ENCODE assay signal across 36 cellular contexts in the genomic region with DNA sequence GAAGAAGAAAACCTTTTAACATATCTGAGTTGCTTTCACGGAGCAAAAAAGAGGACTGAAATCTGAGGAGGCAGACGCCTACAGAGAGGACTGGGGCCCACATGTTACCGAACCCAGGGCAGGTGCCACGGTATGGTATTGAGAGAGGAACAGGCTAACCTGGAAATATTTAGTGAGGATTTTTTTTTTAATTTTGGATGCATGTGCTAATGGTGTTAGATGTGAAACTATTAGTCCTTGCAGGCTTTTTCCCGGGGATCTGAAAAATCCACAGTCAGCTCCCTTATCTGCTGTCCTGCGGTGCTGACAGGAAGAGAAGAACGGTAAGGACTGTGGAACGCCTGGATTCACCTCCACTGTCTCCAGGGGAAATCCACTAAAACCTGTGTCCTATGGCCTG.
"Had no signal": no experiment of that assay in that cellular context is flagged by ENCODE, and none has a peak within 500 bp of the region (broad histone marks: within the 10 kb centered on the region; RNA-seq: fewer than 3 reads in every experiment).

No MANE protein-coding gene starts in this region.

- H3K4me1 Mint-ChIP-seq: activated naive CD4-positive, alpha-beta T cell treated with anti-CD3 and anti-CD28 coated beads, Interleukin-2, amount 10 ng/mL, durations not matched to agents 7 days and 5 days; activated naive CD8-positive, alpha-beta T cell treated with anti-CD3 and anti-CD28 coated beads, Interleukin-2, amount 50 U/mL, for 24 hours; brain had no signal

- H3K36me3 Mint-ChIP-seq: activated CD8-positive, alpha-beta memory T cell treated with anti-CD3 and anti-CD28 coated beads, Interleukin-2, amount 10 ng/mL, durations not matched to agents 7 days and 5 days; activated naive CD4-positive, alpha-beta T cell treated with anti-CD3 and anti-CD28 coated beads, Interleukin-2, amount 10 ng/mL, durations not matched to agents 7 days and 5 days; activated naive CD8-positive, alpha-beta T cell; brain had no signal

- H3K27ac ChIP-seq: KMS-11, PC-9, VCaP had no signal

- H3K4me3 Mint-ChIP-seq: activated B cell treated with CpG ODN at 0.5 μM for 24 hours; activated CD4-positive, alpha-beta memory T cell treated with anti-CD3 and anti-CD28 coated beads, Interleukin-2, amount 10 ng/mL, durations not matched to agents 7 days and 5 days; activated CD8-positive, alpha-beta memory T cell treated with anti-CD3 and anti-CD28 coated beads, Interleukin-2, amount 10 ng/mL, durations not matched to agents 7 days and 5 days; activated naive CD4-positive, alpha-beta T cell treated with anti-CD3 and anti-CD28 coated beads, Interleukin-2, amount 10 ng/mL, durations not matched to agents 7 days and 5 days; activated naive CD8-positive, alpha-beta T cell; activated naive CD8-positive, alpha-beta T cell treated with anti-CD3 and anti-CD28 coated beads, Interleukin-2, amount 50 U/mL, for 24 hours; brain had no signal

- H3K27me3 Mint-ChIP-seq: activated B cell treated with CpG ODN at 0.5 μM for 24 hours, brain had no signal

- DNase-seq: activated B cell treated with CpG ODN at 0.5 μM for 24 hours; activated CD4-positive, alpha-beta memory T cell treated with anti-CD3 and anti-CD28 coated beads, Interleukin-2, amount 10 ng/mL, durations not matched to agents 7 days and 5 days; activated CD4-positive, alpha-beta T cell treated with anti-CD3 and anti-CD28 coated beads for 4 hours; activated CD4-positive, alpha-beta T cell treated with anti-CD3 and anti-CD28 coated beads, Interleukin-2, amount 50 U/mL, for 1 hour; activated CD4-positive, CD25-positive, alpha-beta regulatory T cell treated with anti-CD3 and anti-CD28 coated beads, Interleukin-2, amount 50 U/mL, for 72 hours; activated CD8-positive, alpha-beta memory T cell treated with anti-CD3 and anti-CD28 coated beads for 24 hours; activated CD8-positive, alpha-beta memory T cell treated with anti-CD3 and anti-CD28 coated beads, Interleukin-2, amount 10 ng/mL, durations not matched to agents 7 days and 5 days; activated CD8-positive, alpha-beta memory T cell treated with anti-CD3 and anti-CD28 coated beads, Interleukin-2, amount 50 U/mL, for 48 hours; activated effector memory CD4-positive, alpha-beta T cell treated with Interleukin-2 at 50 U/mL for 16 hours; activated naive CD4-positive, alpha-beta T cell treated with anti-CD3 and anti-CD28 coated beads, Interleukin-2, amount 10 ng/mL, durations not matched to agents 7 days and 5 days; activated naive CD8-positive, alpha-beta T cell treated with anti-CD3 and anti-CD28 coated beads, Interleukin-2, amount 50 U/mL, for 24 hours; activated T-cell treated with anti-CD3 and anti-CD28 coated beads, Interleukin-2, amount 50 U/mL, for 48 hours; anterior cingulate cortex; caudate nucleus; NCI-H1092 treated with DMSO at 0.1 percent for 48 hours; NCI-H1417; NCI-H146; NCI-H187; NCI-H2029 treated with DMSO at 0.1 percent for 48 hours; NCI-H2107; NCI-H2171; NCI-H510A; NCI-H526; NCI-H748 treated with DMSO at 0.1 percent for 48 hours; NK-92 treated with Interleukin-12 subunit alpha and Interleukin-12 subunit beta, amount 100 ng/mL, for 24 hours; PC-9; Right ventricle myocardium superior; SW 1271; T-helper 1 cell; T-helper 2 cell; T-helper 9 cell had no signal

- H3K4me2 ChIP-seq: KMS-11, PC-9 had no signal

- FAIRE-seq: bronchial epithelial cell had no signal

- ATAC-seq: activated CD8-positive, alpha-beta memory T cell treated with anti-CD3 and anti-CD28 coated beads, Interleukin-2, amount 10 ng/mL, durations not matched to agents 7 days and 5 days; activated naive CD8-positive, alpha-beta T cell treated with anti-CD3 and anti-CD28 coated beads, Interleukin-2, amount 50 U/mL, for 24 hours had no signal

- H3K9me3 Mint-ChIP-seq: activated B cell treated with CpG ODN at 0.5 μM for 24 hours; activated CD4-positive, alpha-beta memory T cell treated with anti-CD3 and anti-CD28 coated beads, Interleukin-2, amount 10 ng/mL, durations not matched to agents 7 days and 5 days; activated naive CD4-positive, alpha-beta T cell treated with anti-CD3 and anti-CD28 coated beads, Interleukin-2, amount 10 ng/mL, durations not matched to agents 7 days and 5 days; activated naive CD8-positive, alpha-beta T cell treated with anti-CD3 and anti-CD28 coated beads, Interleukin-2, amount 50 U/mL, for 24 hours had no signal

- H3K27ac Mint-ChIP-seq: activated B cell treated with CpG ODN at 0.5 μM for 24 hours; activated CD4-positive, alpha-beta memory T cell treated with anti-CD3 and anti-CD28 coated beads, Interleukin-2, amount 10 ng/mL, durations not matched to agents 7 days and 5 days; activated CD8-positive, alpha-beta memory T cell treated with anti-CD3 and anti-CD28 coated beads, Interleukin-2, amount 10 ng/mL, durations not matched to agents 7 days and 5 days; activated naive CD4-positive, alpha-beta T cell treated with anti-CD3 and anti-CD28 coated beads, Interleukin-2, amount 10 ng/mL, durations not matched to agents 7 days and 5 days; activated naive CD8-positive, alpha-beta T cell; activated naive CD8-positive, alpha-beta T cell treated with anti-CD3 and anti-CD28 coated beads, Interleukin-2, amount 50 U/mL, for 24 hours; brain had no signal

- H3K4me3 ChIP-seq: PC-9 had no signal

- H3K9ac ChIP-seq: KMS-11 had no signal

- H2AFZ ChIP-seq: PC-9 had no signal
